In genomic region chr2:29655391-29656086, GRCh38 we compare ENCODE assay signal across 20 cellular contexts.
DNase-seq lines count a peak whose midpoint lies in the region; ATAC-seq and TF ChIP-seq lines count a peak whose summit lies in the region.
"Had no signal": no experiment of that assay in that cellular context is flagged by ENCODE, and none has a peak within 500 bp of the region (broad histone marks: within the 10 kb centered on the region; RNA-seq: fewer than 3 reads in every experiment).

No MANE protein-coding gene starts in this region.

- no peak overlapping the region for H3K4me3 ChIP-seq in choroid plexus epithelial cell (ENCODE audit: low read depth, low read length)
- H3K4me3 ChIP-seq: left lung, tibial nerve had no signal

- no peak for TF ChIP-seq CTCF in choroid plexus epithelial cell (conservative IDR thresholded peaks at IDR 0.05; ENCODE audit: low read depth, low read length)

- ATAC-seq in HG02610 (IDR thresholded peaks at IDR 0.05; ENCODE audit: unreplicated experiment): no peak
- ATAC-seq: left lung; stimulated activated naive CD8-positive, alpha-beta T cell treated with anti-CD3 and anti-CD28 coated beads, Interleukin-15, Interleukin-2, amounts not matched to agents 100 U/mL and 50 U/mL, for 24 hours had no signal

- DNase-seq in DMS 273 treated with DMSO at 0.1 percent for 48 hours (lab: John Stamatoyannopoulos, UW) (peak; percentile 61), LHCN-M2 (ENCODE audit: low read depth) (peak; percentile 34), choroid plexus epithelial cell (ENCODE audit: low read depth) (peak; percentile 65), kidney tubule cell (ENCODE audit: low spot score) (peak; percentile 38), retina (no peak), NCI-H1105 treated with DMSO at 0.1 percent for 48 hours (lab: John Stamatoyannopoulos, UW) (no peak), T-helper 9 cell (no peak)
- DNase-seq: activated CD4-positive, alpha-beta T cell treated with anti-CD3 and anti-CD28 coated beads, Interleukin-2, amount 50 U/mL, for 1 hour; CD4-positive, CD25-positive, alpha-beta regulatory T cell; GF-D8; H7; left lung; NCI-H1417 treated with DMSO at 0.1 percent for 48 hours; NCI-H774; nephron progenitor cell; stimulated activated CD4-positive, alpha-beta T cell treated with anti-CD3 and anti-CD28 coated beads, Interleukin-4, amount 100 ng/mL, for 24 hours; stimulated activated naive CD8-positive, alpha-beta T cell treated with anti-CD3 and anti-CD28 coated beads, Interleukin-15, Interleukin-2, amounts not matched to agents 100 U/mL and 50 U/mL, for 24 hours; WERI-Rb-1 had no signal

Comparison
In these comparisons a context has a peak if more than half of its experiments do, and no peak if none do; other contexts are left out.
1. DNase-seq: peak in DMS 273 treated with DMSO at 0.1 percent for 48 hours (single experiment), LHCN-M2 (single experiment), choroid plexus epithelial cell (single experiment) and kidney tubule cell (single experiment); none in retina (single experiment), NCI-H1105 treated with DMSO at 0.1 percent for 48 hours (single experiment) and T-helper 9 cell (single experiment).